12 cellular contexts compared by ENCODE assay signal in the genomic region with DNA sequence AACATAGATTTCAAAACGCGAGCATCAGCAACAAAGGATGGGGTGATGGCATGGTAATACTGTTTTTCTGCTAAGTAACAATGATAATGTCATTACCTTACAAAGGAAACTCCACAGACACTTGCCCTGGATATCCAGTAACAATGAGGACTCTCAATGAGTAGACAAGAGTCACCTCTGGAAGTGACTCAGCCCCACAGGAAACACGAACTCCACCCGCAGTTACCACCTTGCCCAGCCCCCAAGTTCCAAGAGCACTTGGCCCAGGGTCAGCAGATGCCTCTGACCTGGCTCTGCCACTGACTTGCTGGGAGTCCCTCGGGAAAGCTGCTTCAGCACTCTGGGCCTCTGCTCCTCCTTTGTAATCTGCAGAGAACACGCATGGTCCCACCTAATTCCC.
A peak's percentile ranks its signal among the peaks of the same experiment; 100 is the strongest.
DNase-seq lines count a peak whose midpoint lies in the region; ATAC-seq and TF ChIP-seq lines count a peak whose summit lies in the region.
"Had no signal": no experiment of that assay in that cellular context is flagged by ENCODE, and none has a peak within 500 bp of the region (broad histone marks: within the 10 kb centered on the region; RNA-seq: fewer than 3 reads in every experiment).

No MANE protein-coding gene starts in this region.

- TF ChIP-seq CTCF in endodermal cell (conservative IDR thresholded peaks at IDR 0.05): no peak

- no peak overlapping the region for H3K4me3 ChIP-seq in endodermal cell (ENCODE audit: low read length)
- H3K4me3 ChIP-seq: lung had no signal

- peaks cover 40% of the 10 kb centered on the region for H3K4me1 Mint-ChIP-seq in activated naive CD8-positive, alpha-beta T cell treated with anti-CD3 and anti-CD28 coated beads, Interleukin-2, amount 10 ng/mL, durations not matched to agents 7 days and 5 days
- H3K4me1 Mint-ChIP-seq in endodermal cell: peaks cover 6% of the 10 kb centered on the region

- no peaks in the 10 kb centered on the region for H3K36me3 ChIP-seq in endodermal cell (ENCODE audit: control insufficient read depth, insufficient read depth, low read length)

- no peaks in the 10 kb centered on the region for H3K9me3 ChIP-seq in endodermal cell (ENCODE audit: control insufficient read depth, low read length)

- H3K9ac ChIP-seq in endodermal cell (ENCODE audit: extremely low read depth, low read length, poor library complexity, severe bottlenecking): no peak overlapping the region

- ATAC-seq in activated naive CD8-positive, alpha-beta T cell treated with anti-CD3 and anti-CD28 coated beads, Interleukin-2, amount 10 ng/mL, durations not matched to agents 7 days and 5 days (ENCODE audit: low read depth): peak; percentile 81
- ATAC-seq in GM19455 (IDR thresholded peaks at IDR 0.05; ENCODE audit: unreplicated experiment): no peak

- POLR2A ChIA-PET in activated naive CD8-positive, alpha-beta T cell treated with anti-CD3 and anti-CD28 coated beads, Interleukin-2, amount 10 ng/mL, durations not matched to agents 7 days and 5 days (lab: Charles Lee): interaction anchor here (0.8 kb wide), 1 partner anchor 202 kb away, joined by 6 read pairs; no protein-coding TSS in a partner anchor

- H3K36me3 Mint-ChIP-seq in activated naive CD8-positive, alpha-beta T cell treated with anti-CD3 and anti-CD28 coated beads, Interleukin-2, amount 10 ng/mL, durations not matched to agents 7 days and 5 days: peaks cover 7% of the 10 kb centered on the region
- no peaks in the 10 kb centered on the region for H3K36me3 Mint-ChIP-seq in endodermal cell (ENCODE audit: low read depth)

- peak overlapping the region; percentile 61 for H3K4me3 Mint-ChIP-seq in activated naive CD8-positive, alpha-beta T cell treated with anti-CD3 and anti-CD28 coated beads, Interleukin-2, amount 10 ng/mL, durations not matched to agents 7 days and 5 days
- no peak overlapping the region for H3K4me3 Mint-ChIP-seq in endodermal cell

- H3K27me3 ChIP-seq in endodermal cell (ENCODE audit: control insufficient read depth, insufficient read depth, low read length, poor library complexity, severe bottlenecking): no peaks in the 10 kb centered on the region

- DNase-seq in DMS53 treated with DMSO at 0.1 percent for 48 hours (lab: John Stamatoyannopoulos, UW; ENCODE audit: unreplicated experiment): peak; percentile 23
- peak; percentile 11 for DNase-seq in T-helper 22 cell (ENCODE audit: low read depth)
- DNase-seq in activated naive CD8-positive, alpha-beta T cell treated with anti-CD3 and anti-CD28 coated beads, Interleukin-2, amount 10 ng/mL, durations not matched to agents 7 days and 5 days: peak; percentile 31
- peak; percentile 19 to 28 (median 23) for DNase-seq in stimulated activated CD4-positive, alpha-beta T cell treated with anti-CD3 and anti-CD28 coated beads, Interleukin-12 subunit alpha, Interleukin-12 subunit beta, amount 100 ng/mL, for 48 hours (ENCODE audit: low read depth in 2 of 3, low spot score in 1 of 3)
- no peak for DNase-seq in NAMALWA (ENCODE audit: low spot score)
- DNase-seq in endodermal cell: no peak
- no peak for DNase-seq in NCI-H82 (lab: John Stamatoyannopoulos, UW)
- DNase-seq: effector CD4-positive, alpha-beta T cell; EL; H7 had no signal

- H3K9me3 Mint-ChIP-seq in activated naive CD8-positive, alpha-beta T cell treated with anti-CD3 and anti-CD28 coated beads, Interleukin-2, amount 10 ng/mL, durations not matched to agents 7 days and 5 days: no peaks in the 10 kb centered on the region
- peaks cover 57% of the 10 kb centered on the region for H3K9me3 Mint-ChIP-seq in endodermal cell

- WGBS in endodermal cell (ENCODE audit: insufficient coverage in 1 of 2, insufficient read length in 1 of 2), 2 experiments: 87% methylated on average over 6 of the region's 6 CpGs; no CpG with 5 or more reads in 1 of the 2 experiments

- H3K27ac ChIP-seq in endodermal cell (ENCODE audit: low read depth, low read length): no peak overlapping the region

- H3K4me1 ChIP-seq in endodermal cell (ENCODE audit: control insufficient read depth, insufficient read depth, low read length): no peaks in the 10 kb centered on the region

- peak overlapping the region; percentile 80 for H3K27ac Mint-ChIP-seq in activated naive CD8-positive, alpha-beta T cell treated with anti-CD3 and anti-CD28 coated beads, Interleukin-2, amount 10 ng/mL, durations not matched to agents 7 days and 5 days
- H3K27ac Mint-ChIP-seq in endodermal cell: no peak overlapping the region

- H3K27me3 Mint-ChIP-seq in activated naive CD8-positive, alpha-beta T cell treated with anti-CD3 and anti-CD28 coated beads, Interleukin-2, amount 10 ng/mL, durations not matched to agents 7 days and 5 days: no peaks in the 10 kb centered on the region
- no peaks in the 10 kb centered on the region for H3K27me3 Mint-ChIP-seq in endodermal cell (ENCODE audit: insufficient read depth)

Comparison
In these comparisons a context has a peak if more than half of its experiments do, and no peak if none do; other contexts are left out.
1. DNase-seq: peak in DMS53 treated with DMSO at 0.1 percent for 48 hours (single experiment), T-helper 22 cell (single experiment), activated naive CD8-positive, alpha-beta T cell treated with anti-CD3 and anti-CD28 coated beads, Interleukin-2, amount 10 ng/mL, durations not matched to agents 7 days and 5 days (single experiment) and stimulated activated CD4-positive, alpha-beta T cell treated with anti-CD3 and anti-CD28 coated beads, Interleukin-12 subunit alpha, Interleukin-12 subunit beta, amount 100 ng/mL, for 48 hours (3 of 3); none in NAMALWA (single experiment), endodermal cell (single experiment) and NCI-H82 (single experiment).